In the genomic region with DNA sequence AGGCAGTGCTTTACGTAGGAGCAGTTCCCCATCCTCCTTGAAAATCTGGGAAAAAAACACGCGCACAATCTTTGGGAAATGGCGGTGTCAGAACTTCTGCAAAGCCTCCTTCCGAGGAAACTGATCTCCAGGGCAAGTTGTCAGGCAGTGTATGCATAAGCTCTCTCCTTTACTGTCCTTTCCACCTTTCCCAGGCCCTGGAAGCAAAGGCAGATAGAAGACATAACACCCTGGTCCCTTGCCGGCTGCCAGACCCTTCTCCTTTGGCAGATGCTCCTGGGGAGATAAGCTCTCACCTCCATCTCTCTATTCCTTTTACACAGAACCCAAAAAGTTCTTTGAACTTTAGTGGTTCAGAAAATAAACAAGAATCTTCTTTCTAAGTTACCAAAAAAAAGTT, we compare ENCODE assay signal across 1 cellular context.
TF ChIP-seq lines count a peak whose summit lies in the region.

No MANE protein-coding gene starts in this region.

TF ChIP-seq in GM23338, 12 proteins besides CTCF, POLR2A, EP300 and RAD21:
- TF ChIP-seq, protein P1, sequence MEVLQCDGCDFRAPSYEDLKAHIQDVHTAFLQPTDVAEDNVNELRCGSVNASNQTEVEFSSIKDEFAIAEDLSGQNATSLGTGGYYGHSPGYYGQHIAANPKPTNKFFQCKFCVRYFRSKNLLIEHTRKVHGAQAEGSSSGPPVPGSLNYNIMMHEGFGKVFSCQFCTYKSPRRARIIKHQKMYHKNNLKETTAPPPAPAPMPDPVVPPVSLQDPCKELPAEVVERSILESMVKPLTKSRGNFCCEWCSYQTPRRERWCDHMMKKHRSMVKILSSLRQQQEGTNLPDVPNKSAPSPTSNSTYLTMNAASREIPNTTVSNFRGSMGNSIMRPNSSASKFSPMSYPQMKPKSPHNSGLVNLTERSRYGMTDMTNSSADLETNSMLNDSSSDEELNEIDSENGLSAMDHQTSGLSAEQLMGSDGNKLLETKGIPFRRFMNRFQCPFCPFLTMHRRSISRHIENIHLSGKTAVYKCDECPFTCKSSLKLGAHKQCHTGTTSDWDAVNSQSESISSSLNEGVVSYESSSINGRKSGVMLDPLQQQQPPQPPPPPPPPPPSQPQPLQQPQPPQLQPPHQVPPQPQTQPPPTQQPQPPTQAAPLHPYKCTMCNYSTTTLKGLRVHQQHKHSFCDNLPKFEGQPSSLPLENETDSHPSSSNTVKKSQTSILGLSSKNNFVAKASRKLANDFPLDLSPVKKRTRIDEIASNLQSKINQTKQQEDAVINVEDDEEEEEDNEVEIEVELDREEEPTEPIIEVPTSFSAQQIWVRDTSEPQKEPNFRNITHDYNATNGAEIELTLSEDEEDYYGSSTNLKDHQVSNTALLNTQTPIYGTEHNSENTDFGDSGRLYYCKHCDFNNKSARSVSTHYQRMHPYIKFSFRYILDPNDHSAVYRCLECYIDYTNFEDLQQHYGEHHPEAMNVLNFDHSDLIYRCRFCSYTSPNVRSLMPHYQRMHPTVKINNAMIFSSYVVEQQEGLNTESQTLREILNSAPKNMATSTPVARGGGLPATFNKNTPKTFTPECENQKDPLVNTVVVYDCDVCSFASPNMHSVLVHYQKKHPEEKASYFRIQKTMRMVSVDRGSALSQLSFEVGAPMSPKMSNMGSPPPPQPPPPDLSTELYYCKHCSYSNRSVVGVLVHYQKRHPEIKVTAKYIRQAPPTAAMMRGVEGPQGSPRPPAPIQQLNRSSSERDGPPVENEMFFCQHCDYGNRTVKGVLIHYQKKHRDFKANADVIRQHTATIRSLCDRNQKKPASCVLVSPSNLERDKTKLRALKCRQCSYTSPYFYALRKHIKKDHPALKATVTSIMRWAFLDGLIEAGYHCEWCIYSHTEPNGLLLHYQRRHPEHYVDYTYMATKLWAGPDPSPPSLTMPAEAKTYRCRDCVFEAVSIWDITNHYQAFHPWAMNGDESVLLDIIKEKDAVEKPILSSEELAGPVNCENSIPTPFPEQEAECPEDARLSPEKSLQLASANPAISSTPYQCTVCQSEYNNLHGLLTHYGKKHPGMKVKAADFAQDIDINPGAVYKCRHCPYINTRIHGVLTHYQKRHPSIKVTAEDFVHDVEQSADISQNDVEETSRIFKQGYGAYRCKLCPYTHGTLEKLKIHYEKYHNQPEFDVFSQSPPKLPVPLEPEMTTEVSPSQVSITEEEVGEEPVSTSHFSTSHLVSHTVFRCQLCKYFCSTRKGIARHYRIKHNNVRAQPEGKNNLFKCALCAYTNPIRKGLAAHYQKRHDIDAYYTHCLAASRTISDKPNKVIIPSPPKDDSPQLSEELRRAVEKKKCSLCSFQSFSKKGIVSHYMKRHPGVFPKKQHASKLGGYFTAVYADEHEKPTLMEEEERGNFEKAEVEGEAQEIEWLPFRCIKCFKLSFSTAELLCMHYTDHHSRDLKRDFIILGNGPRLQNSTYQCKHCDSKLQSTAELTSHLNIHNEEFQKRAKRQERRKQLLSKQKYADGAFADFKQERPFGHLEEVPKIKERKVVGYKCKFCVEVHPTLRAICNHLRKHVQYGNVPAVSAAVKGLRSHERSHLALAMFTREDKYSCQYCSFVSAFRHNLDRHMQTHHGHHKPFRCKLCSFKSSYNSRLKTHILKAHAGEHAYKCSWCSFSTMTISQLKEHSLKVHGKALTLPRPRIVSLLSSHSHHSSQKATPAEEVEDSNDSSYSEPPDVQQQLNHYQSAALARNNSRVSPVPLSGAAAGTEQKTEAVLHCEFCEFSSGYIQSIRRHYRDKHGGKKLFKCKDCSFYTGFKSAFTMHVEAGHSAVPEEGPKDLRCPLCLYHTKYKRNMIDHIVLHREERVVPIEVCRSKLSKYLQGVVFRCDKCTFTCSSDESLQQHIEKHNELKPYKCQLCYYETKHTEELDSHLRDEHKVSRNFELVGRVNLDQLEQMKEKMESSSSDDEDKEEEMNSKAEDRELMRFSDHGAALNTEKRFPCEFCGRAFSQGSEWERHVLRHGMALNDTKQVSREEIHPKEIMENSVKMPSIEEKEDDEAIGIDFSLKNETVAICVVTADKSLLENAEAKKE (CRISPR knock-in tag; IDR thresholded peaks at IDR 0.05) = no peak
- TF ChIP-seq STAT1 (IDR thresholded peaks at IDR 0.05; ENCODE audit: unreplicated experiment) = no peak
